In the genomic region with DNA sequence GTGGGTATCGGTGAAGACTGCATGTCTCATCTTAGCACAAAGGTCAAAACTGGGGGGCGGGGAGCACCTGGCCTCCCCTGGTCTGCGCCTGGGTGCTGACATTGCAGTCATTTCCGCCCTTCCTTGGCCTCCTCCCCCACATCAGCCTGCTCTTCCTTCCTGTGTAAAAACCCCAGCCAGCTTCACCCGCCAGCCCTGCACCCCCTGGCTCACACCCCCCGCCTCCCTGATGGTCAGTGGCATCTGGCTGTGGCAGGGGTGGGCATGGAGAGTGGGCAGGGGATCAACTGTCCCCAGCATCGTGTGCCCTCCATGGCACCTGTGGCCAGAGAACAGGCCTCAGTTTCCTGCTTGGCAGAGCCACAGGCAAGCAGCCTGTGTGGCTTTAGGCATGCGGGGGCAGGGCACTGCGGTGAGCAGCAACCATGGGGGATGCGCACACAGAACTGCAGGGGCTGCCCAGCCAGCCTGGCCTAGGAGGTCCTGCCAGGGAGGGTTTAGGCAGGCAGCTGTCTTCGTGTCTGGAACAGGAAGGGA, we compare ENCODE assay signal across 8 cellular contexts. TPM values are rescaled to one million over a fixed set of nuclear protein-coding genes. Genes with fewer than 3 reads are reported as not detected.
A peak's percentile ranks its signal among the peaks of the same experiment; 100 is the strongest.
DNase-seq lines count a peak whose midpoint lies in the region; ATAC-seq and TF ChIP-seq lines count a peak whose summit lies in the region.

No MANE protein-coding gene starts in this region.

- CTCF ChIA-PET in CD8-positive, alpha-beta T cell (lab: Charles Lee), result interaction anchor here (0.6 to 2.5 kb wide), 8 partner anchors 12 to 265 kb away, joined by 3 to 8 read pairs (median 4); partner anchors contain the start of gene LASP1NB

- no peaks in the 10 kb centered on the region for H3K9me3 ChIP-seq in CD8-positive, alpha-beta T cell (ENCODE audit: low read length)

- H3K4me1 ChIP-seq in CD8-positive, alpha-beta T cell (ENCODE audit: insufficient read depth, low read length), result peaks cover 78% of the 10 kb centered on the region

- peak; percentile 81 for ATAC-seq in CD8-positive, alpha-beta T cell
- ATAC-seq in GM21619 (IDR thresholded peaks at IDR 0.05; ENCODE audit: unreplicated experiment), result peak; percentile 88
- no peak for ATAC-seq in GM18873 (IDR thresholded peaks at IDR 0.05; ENCODE audit: low FRiP score, unreplicated experiment)

- peaks cover 12% of the 10 kb centered on the region for H3K36me3 ChIP-seq in CD8-positive, alpha-beta T cell (ENCODE audit: insufficient read depth, low read length)

- TF ChIP-seq CTCF in CD8-positive, alpha-beta T cell (IDR thresholded peaks at IDR 0.05), result no peak

- peak overlapping the region; percentile 77 for H3K4me3 Mint-ChIP-seq in CD8-positive, alpha-beta T cell
- H3K4me3 Mint-ChIP-seq in immature natural killer cell, result peak overlapping the region; percentile 76 to 91 (median 84)

- peak overlapping the region; percentile 95 for H3K27ac Mint-ChIP-seq in CD8-positive, alpha-beta T cell
- peak overlapping the region; percentile 97 to 99 (median 98) for H3K27ac Mint-ChIP-seq in immature natural killer cell

- intact Hi-C loops in CD8-positive, alpha-beta T cell (cut with DNase I, micrococcal nuclease), result loop anchor here (1.0 to 10.0 kb wide), 6 partner anchors 14 to 506 kb away; partner anchors contain the start of genes FBXL20 (in 1 of the 2), PSMB3 (in 1 of the 2) and RPL23 (in 1 of the 2)

- DNase-seq in CD8-positive, alpha-beta T cell, result peak; percentile 59 to 93 (median 84)
- DNase-seq in NAMALWA (ENCODE audit: low spot score), result peak; percentile 81
- peak; percentile 82 for DNase-seq in activated T-cell treated with anti-CD3 and anti-CD28 coated beads for 4 hours
- peak; percentile 93 to 95 (median 94) for DNase-seq in immature natural killer cell
- DNase-seq in stimulated activated CD8-positive, alpha-beta memory T cell treated with anti-CD3 and anti-CD28 coated beads, Interleukin-12 subunit alpha, Interleukin-12 subunit beta, amount 100 ng/mL, for 24 hours (ENCODE audit: extremely low read depth), result peak; percentile 79
- DNase-seq in nucleus accumbens (lab: John Stamatoyannopoulos, UW), result no peak

- peak overlapping the region; percentile 56 for H3K27ac ChIP-seq in CD8-positive, alpha-beta T cell (ENCODE audit: low read depth, low read length)

- no peaks in the 10 kb centered on the region for H3K27me3 Mint-ChIP-seq in CD8-positive, alpha-beta T cell (ENCODE audit: low read depth)
- peaks cover 22 to 30% (median 28%) of the 10 kb centered on the region in 3 donors for H3K27me3 Mint-ChIP-seq in immature natural killer cell (ENCODE audit: low read depth in 3 of 3)

- no peaks in the 10 kb centered on the region for H3K9me3 Mint-ChIP-seq in CD8-positive, alpha-beta T cell
- no peaks in the 10 kb centered on the region for H3K9me3 Mint-ChIP-seq in immature natural killer cell

- peak overlapping the region; percentile 49 for H3K4me3 ChIP-seq in CD8-positive, alpha-beta T cell (ENCODE audit: low read depth, low read length)

- POLR2A ChIA-PET in CD8-positive, alpha-beta T cell (lab: Charles Lee), result interaction anchor here (0.5 to 4.0 kb wide), 12 partner anchors 8 to 64 kb away, joined by 3 to 38 read pairs (median 4); partner anchors contain the start of genes LASP1, LASP1NB and RPL23

- H3K27me3 ChIP-seq in CD8-positive, alpha-beta T cell (ENCODE audit: insufficient read depth, low read length), result no peaks in the 10 kb centered on the region

- peaks cover 58% of the 10 kb centered on the region for H3K36me3 Mint-ChIP-seq in CD8-positive, alpha-beta T cell
- H3K36me3 Mint-ChIP-seq in immature natural killer cell, result peaks cover 5 to 14% (median 11%) of the 10 kb centered on the region in 3 donors

- peaks cover 73% of the 10 kb centered on the region for H3K4me1 Mint-ChIP-seq in CD8-positive, alpha-beta T cell (ENCODE audit: low read depth)
- H3K4me1 Mint-ChIP-seq in immature natural killer cell, result peaks cover 91 to 93% of the 10 kb centered on the region in 2 donors

RNA-seq across cellular contexts. Expression of gene LASP1, which starts 29.0 kb away (rescaled TPM):
- 10 to 100 TPM; 51.6 to 57.1 TPM for total RNA-seq in CD8-positive, alpha-beta T cell
- polyA plus RNA-seq in immature natural killer cell, result 100 to 1,000 TPM in 1 of 3 donors, 10 to 100 TPM in 2; 94.3 to 171 (median 96.5) TPM

RNA-seq across cellular contexts. Expression of gene RPL23, which starts 45.4 kb away (rescaled TPM):
- 1,000 to 10,000 TPM; 2,036 to 2,052 TPM for total RNA-seq in CD8-positive, alpha-beta T cell
- 100 to 1,000 TPM; 285 to 713 (median 532) TPM for polyA plus RNA-seq in immature natural killer cell

Comparison
In these comparisons a context has a peak if more than half of its experiments do, and no peak if none do; other contexts are left out.
1. DNase-seq: peak in CD8-positive, alpha-beta T cell (7 of 7), NAMALWA (single experiment), activated T-cell treated with anti-CD3 and anti-CD28 coated beads for 4 hours (single experiment), immature natural killer cell (3 of 3) and stimulated activated CD8-positive, alpha-beta memory T cell treated with anti-CD3 and anti-CD28 coated beads, Interleukin-12 subunit alpha, Interleukin-12 subunit beta, amount 100 ng/mL, for 24 hours (single experiment); none in nucleus accumbens (0 of 56).